In the genomic region with DNA sequence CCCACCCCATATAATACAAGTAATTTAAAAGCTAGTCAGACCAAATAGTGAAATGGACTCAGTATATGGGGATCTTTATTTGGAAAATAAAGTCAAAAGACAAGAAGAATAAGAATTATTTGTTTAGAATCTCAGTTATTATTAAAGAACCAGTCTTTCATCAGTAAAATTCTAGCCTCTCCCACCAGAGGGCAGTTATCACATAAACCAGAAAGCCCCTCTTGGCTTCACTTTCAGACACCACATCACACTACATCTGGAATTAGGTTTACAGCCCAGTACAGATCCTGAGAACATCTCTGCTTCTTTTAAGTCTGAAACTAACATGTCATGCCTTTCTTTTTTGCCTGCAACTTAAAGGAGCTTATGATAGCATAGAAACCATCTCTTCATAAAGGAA, we compare ENCODE assay signal across 9 cellular contexts. TPM values are rescaled to one million over a fixed set of nuclear protein-coding genes. Genes with fewer than 3 reads are reported as not detected.
DNase-seq lines count a peak whose midpoint lies in the region; ATAC-seq and TF ChIP-seq lines count a peak whose summit lies in the region.
"Had no signal": no experiment of that assay in that cellular context is flagged by ENCODE, and none has a peak within 500 bp of the region (broad histone marks: within the 10 kb centered on the region; RNA-seq: fewer than 3 reads in every experiment).

No MANE protein-coding gene starts in this region.

- peaks cover 13% of the 10 kb centered on the region for H3K27me3 Mint-ChIP-seq in activated naive CD4-positive, alpha-beta T cell treated with anti-CD3 and anti-CD28 coated beads, Interleukin-2, amount 10 ng/mL, durations not matched to agents 7 days and 5 days

- peak; percentile 14 to 54 (median 39) for TF ChIP-seq CTCF in ovary (IDR thresholded peaks at IDR 0.05)

- no peaks in the 10 kb centered on the region for H3K9me3 ChIP-seq in ovary
- H3K9me3 ChIP-seq: BLaER1 treated with 17β-estradiol and CSF1 and Interleukin-3, amounts not matched to agents 10 nM and 100 nM had no signal

- CTCF ChIA-PET in activated naive CD4-positive, alpha-beta T cell treated with anti-CD3 and anti-CD28 coated beads, Interleukin-2, amount 10 ng/mL, durations not matched to agents 7 days and 5 days (lab: Charles Lee): interaction anchor here (0.8 to 3.2 kb wide), 3 partner anchors 14 to 46 kb away, joined by 3 to 16 read pairs (median 3); no protein-coding TSS in a partner anchor

- no peak for TF ChIP-seq POLR2A in ovary (IDR thresholded peaks at IDR 0.05)

- no peaks in the 10 kb centered on the region for H3K36me3 Mint-ChIP-seq in activated naive CD4-positive, alpha-beta T cell treated with anti-CD3 and anti-CD28 coated beads, Interleukin-2, amount 10 ng/mL, durations not matched to agents 7 days and 5 days

- TF ChIP-seq EP300 in ovary (IDR thresholded peaks at IDR 0.05): no peak

- no peak overlapping the region for H3K27ac ChIP-seq in ovary
- H3K27ac ChIP-seq: BLaER1 treated with 17β-estradiol and CSF1 and Interleukin-3, amounts not matched to agents 10 nM and 100 nM had no signal

- H3K9me3 Mint-ChIP-seq in activated naive CD4-positive, alpha-beta T cell treated with anti-CD3 and anti-CD28 coated beads, Interleukin-2, amount 10 ng/mL, durations not matched to agents 7 days and 5 days: no peaks in the 10 kb centered on the region

- no peaks in the 10 kb centered on the region for H3K27me3 ChIP-seq in ovary
- H3K27me3 ChIP-seq: BLaER1 treated with 17β-estradiol and CSF1 and Interleukin-3, amounts not matched to agents 10 nM and 100 nM had no signal

- intact Hi-C loops in ovary (cut with DNase I): loop anchor here in 3 of 4 donors (2.0 to 10.0 kb wide), 3 partner anchors 48 to 52 kb away; no protein-coding TSS in a partner anchor

- no peak overlapping the region for H3K4me3 Mint-ChIP-seq in activated naive CD4-positive, alpha-beta T cell treated with anti-CD3 and anti-CD28 coated beads, Interleukin-2, amount 10 ng/mL, durations not matched to agents 7 days and 5 days

- H3K27ac Mint-ChIP-seq in activated naive CD4-positive, alpha-beta T cell treated with anti-CD3 and anti-CD28 coated beads, Interleukin-2, amount 10 ng/mL, durations not matched to agents 7 days and 5 days: no peak overlapping the region

- DNase-seq in NCI-H2107 treated with DMSO at 0.1 percent for 48 hours (lab: John Stamatoyannopoulos, UW; ENCODE audit: unreplicated experiment) (peak; percentile 1), NCI-H2107 (lab: John Stamatoyannopoulos, UW) (no peak), Kasumi-1 (lab: John Stamatoyannopoulos, UW) (peak; percentile 52 to 64), cerebellar cortex (ENCODE audit: low spot score) (peak; percentile 13), ovary (peak in 1 of 5 donors; percentile 17)
- no peak for DNase-seq in activated naive CD4-positive, alpha-beta T cell treated with anti-CD3 and anti-CD28 coated beads, Interleukin-2, amount 10 ng/mL, durations not matched to agents 7 days and 5 days

- no peak overlapping the region for H3K4me3 ChIP-seq in ovary
- H3K4me3 ChIP-seq: BLaER1 treated with 17β-estradiol and CSF1 and Interleukin-3, amounts not matched to agents 10 nM and 100 nM had no signal

- ATAC-seq in HG02884 (IDR thresholded peaks at IDR 0.05; ENCODE audit: unreplicated experiment): no peak
- ATAC-seq in GM21786 (IDR thresholded peaks at IDR 0.05; ENCODE audit: unreplicated experiment): no peak

- no peaks in the 10 kb centered on the region for H3K36me3 ChIP-seq in ovary
- H3K36me3 ChIP-seq: BLaER1 treated with 17β-estradiol and CSF1 and Interleukin-3, amounts not matched to agents 10 nM and 100 nM had no signal

- no peaks in the 10 kb centered on the region for H3K4me1 ChIP-seq in ovary (ENCODE audit: insufficient read depth)

- H3K4me1 Mint-ChIP-seq in activated naive CD4-positive, alpha-beta T cell treated with anti-CD3 and anti-CD28 coated beads, Interleukin-2, amount 10 ng/mL, durations not matched to agents 7 days and 5 days: peaks cover 37% of the 10 kb centered on the region

RNA-seq across cellular contexts. Expression of gene HSPB3, which starts 12.2 kb away (rescaled TPM):
- 1 to 10 TPM in 4 of 7 donors, under 1 TPM in 1, not detected in 2; 0.58 to 3.7 (median 1.2) TPM for total RNA-seq in ovary
- polyA plus RNA-seq in ovary: 1 to 10 TPM; 2.1 to 3.8 TPM

Comparison
In these comparisons a context has a peak if more than half of its experiments do, and no peak if none do; other contexts are left out.
1. DNase-seq: peak in NCI-H2107 treated with DMSO at 0.1 percent for 48 hours (single experiment), Kasumi-1 (2 of 2) and cerebellar cortex (single experiment); none in NCI-H2107 (single experiment) and activated naive CD4-positive, alpha-beta T cell treated with anti-CD3 and anti-CD28 coated beads, Interleukin-2, amount 10 ng/mL, durations not matched to agents 7 days and 5 days (single experiment).